In genomic region chr3:132568427-132568826, GRCh38 we compare ENCODE assay signal across 12 cellular contexts. TPM values are rescaled to one million over a fixed set of nuclear protein-coding genes. Genes with fewer than 3 reads are reported as not detected.
"Had no signal": no experiment of that assay in that cellular context is flagged by ENCODE, and none has a peak within 500 bp of the region (broad histone marks: within the 10 kb centered on the region; RNA-seq: fewer than 3 reads in every experiment).

No MANE protein-coding gene starts in this region.

- H3K4me2 ChIP-seq: neural progenitor cell had no signal

- H3K4me3 ChIP-seq: dorsolateral prefrontal cortex, neural progenitor cell, ovary, right lobe of liver, transverse colon had no signal

- H3K9ac ChIP-seq: neural progenitor cell had no signal

- H3K4me1 ChIP-seq: neural progenitor cell, right lobe of liver, transverse colon had no signal

- H3K9me3 ChIP-seq: ovary, right lobe of liver, transverse colon had no signal

- DNase-seq: activated CD4-positive, alpha-beta T cell treated with anti-CD3 and anti-CD28 coated beads, Interleukin-2, amount 10 ng/mL, durations not matched to agents 7 days and 5 days; dorsolateral prefrontal cortex; endodermal cell; naive B cell; ovary; right lobe of liver; transverse colon had no signal

- H3K4me3 Mint-ChIP-seq: activated CD4-positive, alpha-beta T cell treated with anti-CD3 and anti-CD28 coated beads, Interleukin-2, amount 10 ng/mL, durations not matched to agents 7 days and 5 days; endodermal cell; naive B cell; neural progenitor cell; T-helper 1 cell treated with Interleukin-12 subunit alpha and Interleukin-12 subunit beta and Interleukin-4 antibody, amounts not matched to agents 30 μg/mL and 1 μg/mL, for 36 hours had no signal

- ATAC-seq: left lobe of liver had no signal

- H3K36me3 ChIP-seq: neural progenitor cell, ovary, transverse colon had no signal

- H3K27me3 ChIP-seq: dorsolateral prefrontal cortex, neural progenitor cell, ovary, right lobe of liver, transverse colon had no signal

- H3K27ac Mint-ChIP-seq: activated CD4-positive, alpha-beta T cell treated with anti-CD3 and anti-CD28 coated beads, Interleukin-2, amount 10 ng/mL, durations not matched to agents 7 days and 5 days; endodermal cell; neural progenitor cell; T-helper 1 cell treated with Interleukin-12 subunit alpha and Interleukin-12 subunit beta and Interleukin-4 antibody, amounts not matched to agents 30 μg/mL and 1 μg/mL, for 36 hours had no signal

- H3K4me1 Mint-ChIP-seq: activated CD4-positive, alpha-beta T cell treated with anti-CD3 and anti-CD28 coated beads, Interleukin-2, amount 10 ng/mL, durations not matched to agents 7 days and 5 days; neural progenitor cell had no signal

- H2AFZ ChIP-seq: neural progenitor cell had no signal

- H3K27me3 Mint-ChIP-seq: activated CD4-positive, alpha-beta T cell treated with anti-CD3 and anti-CD28 coated beads, Interleukin-2, amount 10 ng/mL, durations not matched to agents 7 days and 5 days; naive B cell had no signal

- H3K9me3 Mint-ChIP-seq: activated CD4-positive, alpha-beta T cell treated with anti-CD3 and anti-CD28 coated beads, Interleukin-2, amount 10 ng/mL, durations not matched to agents 7 days and 5 days had no signal

- H3K27ac ChIP-seq: neural progenitor cell, ovary, right lobe of liver had no signal

RNA-seq across cellular contexts. Expression of gene ACKR4, which starts 28.6 kb away (rescaled TPM):
- total RNA-seq: chondrocyte, endodermal cell, epithelial cell of proximal tubule, left lobe of liver had no signal
